In the genomic region with DNA sequence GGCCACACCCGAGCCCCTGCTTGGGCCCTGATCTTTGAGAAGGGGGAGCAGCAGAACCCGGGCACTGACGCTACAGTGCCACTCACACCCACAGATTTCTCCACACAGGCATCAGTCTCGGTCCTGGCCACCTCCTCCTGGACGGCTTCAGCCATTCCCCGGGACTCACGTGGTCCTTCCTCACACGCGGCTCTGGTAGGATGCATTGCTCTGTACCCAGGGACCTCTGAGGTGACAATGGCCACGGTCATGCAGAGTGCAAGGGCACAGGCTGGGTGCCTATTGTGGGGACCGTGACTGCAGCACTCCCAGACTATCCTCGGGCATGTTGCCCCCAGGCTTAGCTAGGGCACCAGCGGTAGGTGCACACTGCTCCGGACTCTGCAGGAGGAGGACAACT, we compare ENCODE assay signal across 23 cellular contexts.
"Had no signal": no experiment of that assay in that cellular context is flagged by ENCODE, and none has a peak within 500 bp of the region (broad histone marks: within the 10 kb centered on the region; RNA-seq: fewer than 3 reads in every experiment).

No MANE protein-coding gene starts in this region.

- H3K36me3 Mint-ChIP-seq: activated CD4-positive, alpha-beta memory T cell treated with anti-CD3 and anti-CD28 coated beads for 36 hours; activated naive CD4-positive, alpha-beta T cell treated with anti-CD3 and anti-CD28 coated beads, Interleukin-2, amount 50 U/mL, for 72 hours had no signal

- H3K4me3 ChIP-seq: cardiac muscle cell had no signal

- H3K4me3 Mint-ChIP-seq: activated B cell treated with CpG ODN at 0.5 μM for 24 hours; activated CD4-positive, alpha-beta memory T cell treated with anti-CD3 and anti-CD28 coated beads for 36 hours; activated CD4-positive, alpha-beta T cell treated with anti-CD3 and anti-CD28 coated beads, Interleukin-2, amount 10 ng/mL, durations not matched to agents 24 days and 14 days; activated T-cell treated with anti-CD3 and anti-CD28 coated beads, Interleukin-2, amount 50 U/mL, for 4 hours; T-helper 1 cell treated with Interleukin-12 subunit alpha and Interleukin-12 subunit beta and Interleukin-4 antibody, amounts not matched to agents 30 μg/mL and 1 μg/mL, for 36 hours had no signal

- H3K9me3 Mint-ChIP-seq: activated naive CD4-positive, alpha-beta T cell treated with anti-CD3 and anti-CD28 coated beads, Interleukin-2, amount 50 U/mL, for 72 hours had no signal

- H3K27ac Mint-ChIP-seq: activated B cell treated with CpG ODN at 0.5 μM for 24 hours; activated CD4-positive, alpha-beta memory T cell treated with anti-CD3 and anti-CD28 coated beads for 36 hours; activated CD4-positive, alpha-beta T cell treated with anti-CD3 and anti-CD28 coated beads, Interleukin-2, amount 10 ng/mL, durations not matched to agents 24 days and 14 days; activated naive CD4-positive, alpha-beta T cell treated with anti-CD3 and anti-CD28 coated beads, Interleukin-2, amount 50 U/mL, for 72 hours; T-helper 1 cell treated with Interleukin-12 subunit alpha and Interleukin-12 subunit beta and Interleukin-4 antibody, amounts not matched to agents 30 μg/mL and 1 μg/mL, for 36 hours had no signal

- H3K27me3 Mint-ChIP-seq: activated B cell treated with CpG ODN at 0.5 μM for 24 hours; activated CD4-positive, alpha-beta T cell treated with anti-CD3 and anti-CD28 coated beads, Interleukin-2, amount 10 ng/mL, durations not matched to agents 24 days and 14 days had no signal

- H3K4me1 Mint-ChIP-seq: activated B cell treated with CpG ODN at 0.5 μM for 24 hours; activated CD4-positive, alpha-beta T cell treated with anti-CD3 and anti-CD28 coated beads, Interleukin-2, amount 10 ng/mL, durations not matched to agents 24 days and 14 days had no signal

- H3K36me3 ChIP-seq: brain microvascular endothelial cell, cardiac muscle cell had no signal

- H3K27me3 ChIP-seq: brain microvascular endothelial cell, cardiac muscle cell had no signal

- DNase-seq: activated B cell treated with CpG ODN at 0.5 μM for 24 hours; activated CD4-positive, alpha-beta memory T cell treated with anti-CD3 and anti-CD28 coated beads for 36 hours; activated CD4-positive, alpha-beta T cell treated with anti-CD3 and anti-CD28 coated beads for 1 hour; activated CD4-positive, alpha-beta T cell treated with anti-CD3 and anti-CD28 coated beads, Interleukin-2, amount 10 ng/mL, durations not matched to agents 24 days and 14 days; activated CD8-positive, alpha-beta memory T cell treated with anti-CD3 and anti-CD28 coated beads for 24 hours; activated effector memory CD4-positive, alpha-beta T cell treated with anti-CD3 and anti-CD28 coated beads, Interleukin-2, amount 50 U/mL, for 16 hours; activated naive CD4-positive, alpha-beta T cell treated with Interleukin-2 at 50 U/mL for 16 hours; activated T-cell treated with anti-CD3 and anti-CD28 coated beads, Interleukin-2, amount 50 U/mL, for 4 hours; brain microvascular endothelial cell; Karpas-422; MM.1S; NCI-H1105; NCI-H1436; NCI-H1694 treated with DMSO at 0.1 percent for 48 hours; NCI-H2029 treated with DMSO at 0.1 percent for 48 hours; NCI-H345; NCI-H510A; NCI-H69; PC-3; SHP77 treated with DMSO at 0.1 percent for 48 hours had no signal

- ATAC-seq: activated naive CD4-positive, alpha-beta T cell treated with anti-CD3 and anti-CD28 coated beads, Interleukin-2, amount 50 U/mL, for 72 hours; activated T-cell treated with anti-CD3 and anti-CD28 coated beads, Interleukin-2, amount 50 U/mL, for 4 hours; PC-3 had no signal

- H3K27ac ChIP-seq: brain microvascular endothelial cell, cardiac muscle cell had no signal
